In genomic region chr4:98573791-98574190, GRCh38 we compare ENCODE assay signal across 19 cellular contexts.
A peak's percentile ranks its signal among the peaks of the same experiment; 100 is the strongest.
DNase-seq lines count a peak whose midpoint lies in the region; ATAC-seq lines count a peak whose summit lies in the region.
"Had no signal": no experiment of that assay in that cellular context is flagged by ENCODE, and none has a peak within 500 bp of the region (broad histone marks: within the 10 kb centered on the region; RNA-seq: fewer than 3 reads in every experiment).

No MANE protein-coding gene starts in this region.

- H3K36me3 ChIP-seq in aorta (ENCODE audit: control insufficient read depth in 1 of 2, insufficient read depth in 2 of 2, low read length in 1 of 2): no peaks in the 10 kb centered on the region

- no peak overlapping the region for H3K27ac ChIP-seq in aorta (ENCODE audit: low read depth in 1 of 2, low read length in 2 of 2)
- H3K27ac ChIP-seq: foreskin keratinocyte, HL-60 had no signal

- H3K27me3 ChIP-seq in aorta (ENCODE audit: control insufficient read depth in 1 of 2, insufficient read depth in 2 of 2, low read length in 1 of 2): no peaks in the 10 kb centered on the region
- H3K27me3 ChIP-seq: foreskin keratinocyte had no signal

- DNase-seq in EH (ENCODE audit: low read depth) (peak; percentile 59), NCI-H748 treated with DMSO at 0.1 percent for 48 hours (lab: John Stamatoyannopoulos, UW) (peak; percentile 37), fibroblast of gingiva (ENCODE audit: low read depth) (peak; percentile 78), renal cortical epithelial cell (ENCODE audit: low read depth) (peak; percentile 94), aorta (no peak)
- DNase-seq in activated naive CD4-positive, alpha-beta T cell treated with anti-CD3 and anti-CD28 coated beads, Interleukin-2, amount 50 U/mL, for 16 hours: no peak
- DNase-seq: activated CD4-positive, CD25-positive, alpha-beta regulatory T cell treated with anti-CD3 and anti-CD28 coated beads, Interleukin-2, amount 50 U/mL, for 72 hours; activated effector memory CD4-positive, alpha-beta T cell treated with Interleukin-2 at 50 U/mL for 16 hours; C1 segment of cervical spinal cord; DMS79 treated with DMSO at 0.1 percent for 48 hours; H9; KBM-7; naive thymus-derived CD4-positive, alpha-beta T cell; NCI-H1048; SHP77 treated with DMSO at 0.1 percent for 48 hours had no signal

- no peaks in the 10 kb centered on the region for H3K9me3 ChIP-seq in aorta (ENCODE audit: control insufficient read depth, low read length)

- no peak for ATAC-seq in aorta (ENCODE audit: low FRiP score)
- no peak for ATAC-seq in HG03159 (IDR thresholded peaks at IDR 0.05; ENCODE audit: unreplicated experiment)
- ATAC-seq: foreskin keratinocyte; naive thymus-derived CD4-positive, alpha-beta T cell had no signal

- WGBS in aorta, 2 donors: 66 to 92% methylated on average over 2 of the region's 2 CpGs

- H3K4me3 ChIP-seq in aorta (ENCODE audit: low read length in 2 of 2): no peak overlapping the region
- H3K4me3 ChIP-seq: smooth muscle cell had no signal

- peaks cover 0 to 2% of the 10 kb centered on the region in 2 donors for H3K4me1 ChIP-seq in aorta (ENCODE audit: control insufficient read depth in 1 of 2, insufficient read depth in 2 of 2, low read length in 2 of 2)
- H3K4me1 ChIP-seq: foreskin keratinocyte had no signal

- intact Hi-C loops in aorta (cut with DNase I): no loop called here

Comparison
In these comparisons a context has a peak if more than half of its experiments do, and no peak if none do; other contexts are left out.
1. DNase-seq: peak in EH (single experiment), NCI-H748 treated with DMSO at 0.1 percent for 48 hours (single experiment), fibroblast of gingiva (single experiment) and renal cortical epithelial cell (single experiment); none in aorta (0 of 2) and activated naive CD4-positive, alpha-beta T cell treated with anti-CD3 and anti-CD28 coated beads, Interleukin-2, amount 50 U/mL, for 16 hours (single experiment).